Comparison of ENCODE assay signal across 8 cellular contexts in genomic region chr9:108933231-108933630, GRCh38. TPM values are rescaled to one million over a fixed set of nuclear protein-coding genes. Genes with fewer than 3 reads are reported as not detected.
DNase-seq lines count a peak whose midpoint lies in the region; ATAC-seq, FAIRE-seq and TF ChIP-seq lines count a peak whose summit lies in the region.

No MANE protein-coding gene starts in this region.

- peak overlapping the region; percentile 89 to 94 for H3K27ac ChIP-seq in A549
- H3K27ac ChIP-seq in psoas muscle, result peak overlapping the region; percentile 93

- TF ChIP-seq RAD21 in A549 (conservative IDR thresholded peaks at IDR 0.05 in 1 of 2, IDR thresholded peaks at IDR 0.05 in 1 of 2), result no peak

- H3K4me1 Mint-ChIP-seq in activated B cell treated with CpG ODN at 0.5 μM for 24 hours, result peaks cover 23% of the 10 kb centered on the region

- CTCF ChIA-PET in A549 (lab: Yijun Ruan, JAX) (interaction anchor here (0.5 kb wide), 1 partner anchor 18 kb away, joined by 3 read pairs; no protein-coding TSS in a partner anchor), activated B cell treated with CpG ODN at 0.5 μM for 24 hours (lab: Charles Lee) (no interaction called here)

- H3K27me3 ChIP-seq in psoas muscle (ENCODE audit: insufficient read depth in 3 of 3, low read length in 2 of 3), result no peaks in the 10 kb centered on the region

- peak overlapping the region; percentile 92 for H3K4me2 ChIP-seq in A549

- peak in 1 of 2 experiments; percentile 6; a peak in 1 of 6 replicates for ATAC-seq in A549
- ATAC-seq in GM21528 (IDR thresholded peaks at IDR 0.05; ENCODE audit: low FRiP score, unreplicated experiment), result peak; percentile 0
- no peak for ATAC-seq in activated B cell treated with CpG ODN at 0.5 μM for 24 hours (ENCODE audit: low read depth)
- ATAC-seq in psoas muscle, result no peak
- no peak for ATAC-seq in HG03439 (IDR thresholded peaks at IDR 0.05; ENCODE audit: unreplicated experiment)

- FAIRE-seq in A549 (lab: Jason Lieb, UNC), result no peak
- no peak for FAIRE-seq in frontal cortex (lab: Jason Lieb, UNC)

- H3K9me3 ChIP-seq in A549 (no peaks in the 10 kb centered on the region), psoas muscle (no peaks in the 10 kb centered on the region)

- TF ChIP-seq CTCF in A549 (IDR thresholded peaks at IDR 0.05), result no peak
- no peak for TF ChIP-seq CTCF in activated B cell treated with CpG ODN at 0.5 μM for 24 hours (IDR thresholded peaks at IDR 0.05)
- no peak for TF ChIP-seq CTCF in psoas muscle (IDR thresholded peaks at IDR 0.05)

- intact Hi-C loops in activated B cell treated with CpG ODN at 0.5 μM for 24 hours (cut with micrococcal nuclease) (loop anchor here (5.0 kb wide), 1 partner anchor 1324 kb away; the partner anchor contains the start of gene TXN), psoas muscle (cut with DNase I) (loop anchor here in 1 of 2 donors (5.0 kb wide), 1 partner anchor 79 kb away; the partner anchor contains the start of gene CTNNAL1)

- POLR2A ChIA-PET in A549 (lab: Yijun Ruan, JAX) (no interaction called here), activated B cell treated with CpG ODN at 0.5 μM for 24 hours (lab: Charles Lee) (interaction anchor here (0.9 kb wide), 1 partner anchor 186 kb away, joined by 5 read pairs; no protein-coding TSS in a partner anchor)

- no peaks in the 10 kb centered on the region for H3K9me3 Mint-ChIP-seq in activated B cell treated with CpG ODN at 0.5 μM for 24 hours

- DNase-seq in A549 (ENCODE audit: low read depth in 1 of 2, low spot score in 1 of 2) (no peak), activated B cell treated with CpG ODN at 0.5 μM for 24 hours (no peak), frontal cortex (ENCODE audit: low spot score in 2 of 2) (peak; percentile 5 to 19), psoas muscle (no peak), AML-193 (lab: John Stamatoyannopoulos, UW) (no peak)
- no peak for DNase-seq in effector CD4-positive, alpha-beta T cell

- peaks cover 30% of the 10 kb centered on the region for H3K36me3 Mint-ChIP-seq in activated B cell treated with CpG ODN at 0.5 μM for 24 hours (ENCODE audit: low read depth)

- H3K36me3 ChIP-seq in psoas muscle (ENCODE audit: insufficient read depth in 1 of 2, low read depth in 1 of 2), result peaks cover 0 to 46% of the 10 kb centered on the region in 2 donors

- no peak for TF ChIP-seq POLR2A in A549 (IDR thresholded peaks at IDR 0.05; ENCODE audit: low read length)

- 5% methylated on average over 20 of the region's 20 CpGs for WGBS in A549 (ENCODE audit: missing lambda C conversion rate)
- WGBS in psoas muscle, 3 donors, result 1% methylated on average over 20 of the region's 20 CpGs

- H3K4me3 Mint-ChIP-seq in activated B cell treated with CpG ODN at 0.5 μM for 24 hours, result peak overlapping the region; percentile 97

- H3K27ac Mint-ChIP-seq in activated B cell treated with CpG ODN at 0.5 μM for 24 hours, result peak overlapping the region; percentile 89

- H3K4me1 ChIP-seq in A549, result peaks cover 14% of the 10 kb centered on the region
- H3K4me1 ChIP-seq in psoas muscle, result peaks cover 20% of the 10 kb centered on the region

- no peak for TF ChIP-seq EP300 in A549 (IDR thresholded peaks at IDR 0.05)

- H3K4me3 ChIP-seq in A549 (peak overlapping the region; percentile 85), psoas muscle (peak overlapping the region; percentile 97)

- H3K27me3 Mint-ChIP-seq in activated B cell treated with CpG ODN at 0.5 μM for 24 hours, result no peaks in the 10 kb centered on the region

TF ChIP-seq in A549, 52 proteins besides CTCF, POLR2A, EP300 and RAD21:
- TF ChIP-seq KDM1A (IDR thresholded peaks at IDR 0.05; ENCODE audit: low read depth), result no peak
- no peak for TF ChIP-seq MYC (IDR thresholded peaks at IDR 0.05; ENCODE audit: borderline replicate concordance, low read length)
- TF ChIP-seq POLR2AphosphoS2 (conservative IDR thresholded peaks at IDR 0.05; ENCODE audit: low read length), result no peak
- TF ChIP-seq FOSL2 (IDR thresholded peaks at IDR 0.05), result no peak
- no peak for TF ChIP-seq FOSL2 (CRISPR knock-in tag; IDR thresholded peaks at IDR 0.05)
- no peak for TF ChIP-seq JUN (IDR thresholded peaks at IDR 0.05)
- TF ChIP-seq JUNB (IDR thresholded peaks at IDR 0.05), result no peak
- TF ChIP-seq ZFP36 (IDR thresholded peaks at IDR 0.05; ENCODE audit: borderline replicate concordance, partially characterized antibody), result no peak
- TF ChIP-seq ESRRA (IDR thresholded peaks at IDR 0.05; ENCODE audit: borderline replicate concordance, low read length), result no peak
- no peak for TF ChIP-seq RARB (CRISPR knock-in tag; IDR thresholded peaks at IDR 0.05)
- no peak for TF ChIP-seq CHD4 (IDR thresholded peaks at IDR 0.05; ENCODE audit: borderline replicate concordance)
- TF ChIP-seq ZNF302 (CRISPR knock-in tag; IDR thresholded peaks at IDR 0.05), result no peak
- no peak for TF ChIP-seq NFE2L2 (conservative IDR thresholded peaks at IDR 0.05; ENCODE audit: low read length)
- no peak for TF ChIP-seq CBX8 (IDR thresholded peaks at IDR 0.05)
- no peak for TF ChIP-seq FOSB (CRISPR knock-in tag; IDR thresholded peaks at IDR 0.05)
- TF ChIP-seq RNF2 (IDR thresholded peaks at IDR 0.05; ENCODE audit: borderline replicate concordance, low read depth), result no peak
- TF ChIP-seq CEBPB (IDR thresholded peaks at IDR 0.05), result no peak
- TF ChIP-seq MAFK (IDR thresholded peaks at IDR 0.05; ENCODE audit: partially characterized antibody), result no peak
- TF ChIP-seq NR3C1 (IDR thresholded peaks at IDR 0.05), result no peak
- TF ChIP-seq HEYL (CRISPR knock-in tag; IDR thresholded peaks at IDR 0.05), result no peak
- TF ChIP-seq, protein P1, sequence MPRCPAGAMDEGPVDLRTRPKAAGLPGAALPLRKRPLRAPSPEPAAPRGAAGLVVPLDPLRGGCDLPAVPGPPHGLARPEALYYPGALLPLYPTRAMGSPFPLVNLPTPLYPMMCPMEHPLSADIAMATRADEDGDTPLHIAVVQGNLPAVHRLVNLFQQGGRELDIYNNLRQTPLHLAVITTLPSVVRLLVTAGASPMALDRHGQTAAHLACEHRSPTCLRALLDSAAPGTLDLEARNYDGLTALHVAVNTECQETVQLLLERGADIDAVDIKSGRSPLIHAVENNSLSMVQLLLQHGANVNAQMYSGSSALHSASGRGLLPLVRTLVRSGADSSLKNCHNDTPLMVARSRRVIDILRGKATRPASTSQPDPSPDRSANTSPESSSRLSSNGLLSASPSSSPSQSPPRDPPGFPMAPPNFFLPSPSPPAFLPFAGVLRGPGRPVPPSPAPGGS (IDR thresholded peaks at IDR 0.05), result no peak

RNA-seq across cellular contexts. Expression of gene ELP1, which starts 0.7 kb away (rescaled TPM):
- 35.8 and 48.9 TPM in 2 replicates for polyA plus RNA-seq in A549 (2011; rRNA removed)
- polyA plus RNA-seq in A549 (2012; cell fraction: cytosol; rRNA removed), result 12.3 and 12.6 TPM in 2 replicates
- 14.9 and 23.0 TPM in 2 replicates for polyA plus RNA-seq in A549 (2012; cell fraction: nucleus; rRNA removed)
- 25.4 to 26.3 TPM (median 26.1 TPM) in 3 replicates for polyA plus RNA-seq in A549 (2017; fragmentation: RNase III; extraction: RNeasy Plus Mini Kit Qiagen cat#74134 plus additional on column Dnase treatment)
- 33.2 and 35.0 TPM in 2 replicates for polyA minus RNA-seq in A549 (2011; rRNA and poly(A)+ RNA removed)
- total RNA-seq in activated B cell treated with CpG ODN at 0.5 μM for 24 hours, result 20.3 and 25.0 TPM in 2 replicates
- total RNA-seq in frontal cortex, result 51.8 TPM
- total RNA-seq in psoas muscle, result 10 to 100 TPM in 3 of 4 donors, 1 to 10 TPM in 1; 9.8 to 21.0 (median 17.9) TPM
- 10 to 100 TPM in 2 of 3 donors, 1 to 10 TPM in 1; 9.6 to 17.5 (median 14.3) TPM for polyA plus RNA-seq in psoas muscle

RNA-seq across cellular contexts. Expression of gene ABITRAM, which starts 1.0 kb away (rescaled TPM):
- polyA plus RNA-seq in A549 (2011; rRNA removed) (34.3 and 38.2 TPM in 2 replicates), A549 (2017; fragmentation: RNase III; extraction: RNeasy Plus Mini Kit Qiagen cat#74134 plus additional on column Dnase treatment) (18.7 to 21.6 TPM (median 19.3 TPM) in 3 replicates), psoas muscle (10 to 100 TPM; 14.1 to 37.9 (median 24.3) TPM)
- polyA plus RNA-seq in A549 (2012; cell fraction: cytosol; rRNA removed), result 12.0 and 12.3 TPM in 2 replicates
- 4.0 and 5.4 TPM in 2 replicates for polyA plus RNA-seq in A549 (2012; cell fraction: nucleus; rRNA removed)
- 4.7 and 6.9 TPM in 2 replicates for polyA minus RNA-seq in A549 (2011; rRNA and poly(A)+ RNA removed)
- total RNA-seq in activated B cell treated with CpG ODN at 0.5 μM for 24 hours (6.4 and 7.8 TPM in 2 replicates), frontal cortex (6.5 TPM), psoas muscle (10 to 100 TPM in 1 of 4 donors, 1 to 10 TPM in 3; 7.6 to 15.2 (median 8.3) TPM)

Comparison
In these comparisons a context has a peak if more than half of its experiments do, and no peak if none do; other contexts are left out.
1. DNase-seq: peak in frontal cortex (2 of 2); none in A549 (0 of 2), activated B cell treated with CpG ODN at 0.5 μM for 24 hours (single experiment), psoas muscle (0 of 2), effector CD4-positive, alpha-beta T cell (single experiment) and AML-193 (0 of 2).